ENCODE assay signal across 23 cellular contexts in genomic region chr12:124854637-124855184, GRCh38. TPM values are rescaled to one million over a fixed set of nuclear protein-coding genes. Genes with fewer than 3 reads are reported as not detected.
DNase-seq lines count a peak whose midpoint lies in the region; ATAC-seq, FAIRE-seq and TF ChIP-seq lines count a peak whose summit lies in the region.
"Had no signal": no experiment of that assay in that cellular context is flagged by ENCODE, and none has a peak within 500 bp of the region (broad histone marks: within the 10 kb centered on the region; RNA-seq: fewer than 3 reads in every experiment).

No MANE protein-coding gene starts in this region.

- no peaks in the 10 kb centered on the region for H3K27me3 Mint-ChIP-seq in IgD-negative memory B cell
- peaks cover 5% of the 10 kb centered on the region for H3K27me3 Mint-ChIP-seq in nephron progenitor cell (ENCODE audit: low read depth, poor library complexity)

- peaks cover 7 to 18% (median 9%) of the 10 kb centered on the region in 3 donors for H3K4me1 Mint-ChIP-seq in IgD-negative memory B cell
- H3K4me1 Mint-ChIP-seq in nephron progenitor cell: peaks cover 53% of the 10 kb centered on the region

- no peaks in the 10 kb centered on the region for H3K27me3 ChIP-seq in testis
- H3K27me3 ChIP-seq in suprapubic skin: no peaks in the 10 kb centered on the region
- H3K27me3 ChIP-seq: esophagus muscularis mucosa, Peyer's patch, thyroid gland had no signal

- H3K4me3 ChIP-seq in testis (no peak overlapping the region), suprapubic skin (no peak overlapping the region)
- H3K4me3 ChIP-seq: esophagus muscularis mucosa, Peyer's patch, thyroid gland had no signal

- TF ChIP-seq EP300 in suprapubic skin (IDR thresholded peaks at IDR 0.05): no peak

- H3K4me3 Mint-ChIP-seq in IgD-negative memory B cell (peak overlapping the region in 2 of 4 donors; percentile 76 to 85), nephron progenitor cell (no peak overlapping the region)
- H3K4me3 Mint-ChIP-seq: H9; T-helper 1 cell treated with Interleukin-12 subunit alpha and Interleukin-12 subunit beta and Interleukin-4 antibody, amounts not matched to agents 30 μg/mL and 1 μg/mL, for 36 hours had no signal

- no peak for TF ChIP-seq CTCF in nephron progenitor cell (IDR thresholded peaks at IDR 0.05)
- no peak for TF ChIP-seq CTCF in testis (IDR thresholded peaks at IDR 0.05)
- TF ChIP-seq CTCF in suprapubic skin (IDR thresholded peaks at IDR 0.05): no peak

- TF ChIP-seq POLR2A in testis (IDR thresholded peaks at IDR 0.05): no peak
- no peak for TF ChIP-seq POLR2A in H54 (IDR thresholded peaks at IDR 0.05; ENCODE audit: low read depth, low read length)
- TF ChIP-seq POLR2A in suprapubic skin (IDR thresholded peaks at IDR 0.05): no peak

- H3K36me3 Mint-ChIP-seq in IgD-negative memory B cell: peaks cover 4% of the 10 kb centered on the region
- H3K36me3 Mint-ChIP-seq in nephron progenitor cell (ENCODE audit: low read depth): no peaks in the 10 kb centered on the region

- H3K27ac Mint-ChIP-seq in IgD-negative memory B cell (peak overlapping the region in 2 of 3 donors; percentile 69 to 92), nephron progenitor cell (peak overlapping the region; percentile 79)
- H3K27ac Mint-ChIP-seq: T-helper 1 cell treated with Interleukin-12 subunit alpha and Interleukin-12 subunit beta and Interleukin-4 antibody, amounts not matched to agents 30 μg/mL and 1 μg/mL, for 36 hours had no signal

- H3K36me3 ChIP-seq in testis (ENCODE audit: low read depth, missing control alignments) (no peaks in the 10 kb centered on the region), suprapubic skin (no peaks in the 10 kb centered on the region)
- H3K36me3 ChIP-seq: esophagus muscularis mucosa, Peyer's patch, thyroid gland had no signal

- DNase-seq in nephron progenitor cell: no peak
- no peak for DNase-seq in testis
- no peak for DNase-seq in H54 (ENCODE audit: insufficient read length, low spot score)
- DNase-seq in suprapubic skin (ENCODE audit: low spot score in 2 of 2): no peak
- DNase-seq: activated gamma-delta T cell treated with Interleukin-2 at 50 U/mL for 16 hours; anterior cingulate cortex; cerebellar nuclear complex; DMS79 treated with DMSO at 0.1 percent for 48 hours; effector memory CD4-positive, alpha-beta T cell; glutamatergic neuron; H9; left colon; NCI-H1092; NCI-H2029 treated with DMSO at 0.1 percent for 48 hours; NCI-H446 treated with DMSO at 0.1 percent for 48 hours; Peyer's patch; thyroid gland; WERI-Rb-1 had no signal

- intact Hi-C loops in testis (cut with DNase I; ENCODE audit: low total_unique reads): no loop called here

- no peak for FAIRE-seq in H54 (lab: Jason Lieb, UNC)

- H3K27ac ChIP-seq in cingulate gyrus (ENCODE audit: low read depth, low read length) (peak overlapping the region; percentile 0), testis (peak overlapping the region; percentile 83 to 89), suprapubic skin (no peak overlapping the region)
- H3K27ac ChIP-seq: WERI-Rb-1 had no signal

- peaks cover 38% of the 10 kb centered on the region for H3K4me1 ChIP-seq in testis
- peaks cover 28% of the 10 kb centered on the region for H3K4me1 ChIP-seq in suprapubic skin

- H3K9me3 Mint-ChIP-seq in IgD-negative memory B cell (no peaks in the 10 kb centered on the region), nephron progenitor cell (no peaks in the 10 kb centered on the region)
- H3K9me3 Mint-ChIP-seq: H9; T-helper 1 cell treated with Interleukin-12 subunit alpha and Interleukin-12 subunit beta and Interleukin-4 antibody, amounts not matched to agents 30 μg/mL and 1 μg/mL, for 36 hours had no signal

- WGBS in testis, 2 donors: 80 to 81% methylated on average over 11 of the region's 11 CpGs
- WGBS in suprapubic skin: 92% methylated on average over 11 of the region's 11 CpGs

- no peak for ATAC-seq in GM18858 (IDR thresholded peaks at IDR 0.05; ENCODE audit: unreplicated experiment)
- ATAC-seq: left colon had no signal

- H3K9me3 ChIP-seq in testis: no peaks in the 10 kb centered on the region
- H3K9me3 ChIP-seq in suprapubic skin: no peaks in the 10 kb centered on the region
- H3K9me3 ChIP-seq: esophagus muscularis mucosa, Peyer's patch, thyroid gland had no signal

RNA-seq across cellular contexts. Expression of gene SCARB1, which starts 9.0 kb away (rescaled TPM):
- 23.9 TPM for polyA plus RNA-seq in IgD-negative memory B cell
- total RNA-seq in testis: 10 to 100 TPM; 46.9 to 73.6 TPM
- 116 TPM for polyA plus RNA-seq in testis (ENCODE audit: insufficient read depth, low read depth, low replicate concordance)
- 10 to 100 TPM; 25.6 to 38.1 (median 29.0) TPM for total RNA-seq in suprapubic skin

RNA-seq across cellular contexts. Expression of gene UBC, which starts 59.7 kb away (rescaled TPM):
- polyA plus RNA-seq in IgD-negative memory B cell (1,893 TPM), testis (ENCODE audit: insufficient read depth, low read depth, low replicate concordance) (2,678 TPM)
- total RNA-seq in testis (1,000 to 10,000 TPM; 1,262 to 1,458 TPM), suprapubic skin (1,000 to 10,000 TPM; 1,287 to 1,717 (median 1,373) TPM)
